17 cellular contexts compared by ENCODE assay signal in the genomic region with DNA sequence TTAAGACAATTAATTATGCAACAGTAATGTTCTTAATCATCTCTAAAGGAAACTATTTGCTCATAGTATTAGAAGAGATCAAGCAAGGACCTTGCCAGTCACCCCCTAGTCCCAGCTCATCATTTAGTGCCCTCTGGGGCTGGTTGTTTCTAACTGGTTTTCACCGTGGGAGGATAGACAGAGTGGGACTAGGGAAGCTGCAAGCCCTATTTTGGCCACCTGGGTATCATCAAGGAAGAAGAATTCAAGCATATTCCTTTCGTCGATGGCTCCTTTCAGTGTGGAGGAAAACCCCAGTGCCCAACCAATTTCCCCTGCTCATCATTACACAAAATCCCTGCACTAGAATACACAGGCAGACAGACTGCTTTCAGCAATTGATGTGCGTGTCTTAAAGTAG. TPM values are rescaled to one million over a fixed set of nuclear protein-coding genes. Genes with fewer than 3 reads are reported as not detected.
DNase-seq lines count a peak whose midpoint lies in the region; ATAC-seq lines count a peak whose summit lies in the region.
"Had no signal": no experiment of that assay in that cellular context is flagged by ENCODE, and none has a peak within 500 bp of the region (broad histone marks: within the 10 kb centered on the region; RNA-seq: fewer than 3 reads in every experiment).

No MANE protein-coding gene starts in this region.

- peak; percentile 36 for DNase-seq in islet precursor cell
- DNase-seq in trophoblast cell: no peak
- no peak for DNase-seq in GM19238 (ENCODE audit: insufficient read length, low spot score)
- no peak for DNase-seq in GM19240 (ENCODE audit: insufficient read length, low spot score)
- no peak for DNase-seq in CD1c-positive myeloid dendritic cell (ENCODE audit: extremely low spot score)
- DNase-seq: CD4-positive, CD25-positive, alpha-beta regulatory T cell; H9; Kasumi-1; MM.1S; NCI-H187; NCI-H446; PC-9 had no signal

- H3K79me1 ChIP-seq in trophoblast cell (ENCODE audit: low read length): no peaks in the 10 kb centered on the region

- H2BK12ac ChIP-seq in trophoblast cell (ENCODE audit: low read length): no peak overlapping the region

- H3K9me3 ChIP-seq in duodenal mucosa (ENCODE audit: control insufficient read depth in 1 of 2, low read length in 2 of 2): no peaks in the 10 kb centered on the region
- H3K9me3 ChIP-seq in trophoblast cell (ENCODE audit: insufficient read depth, low read depth, low read length): no peaks in the 10 kb centered on the region
- H3K9me3 ChIP-seq: SJSA1 had no signal

- no peak overlapping the region for H3K4me2 ChIP-seq in trophoblast cell (ENCODE audit: low read length)
- H3K4me2 ChIP-seq: PC-9 had no signal

- no peaks in the 10 kb centered on the region for H3K27me3 ChIP-seq in duodenal mucosa (ENCODE audit: control insufficient read depth in 1 of 2, insufficient read depth in 2 of 2, low read length in 2 of 2)
- H3K27me3 ChIP-seq in trophoblast cell (ENCODE audit: insufficient read depth, low read length): no peaks in the 10 kb centered on the region
- H3K27me3 ChIP-seq: SJSA1 had no signal

- H3K36me3 ChIP-seq in duodenal mucosa (ENCODE audit: control insufficient read depth in 1 of 2, insufficient read depth in 2 of 2, low read length in 2 of 2) (no peaks in the 10 kb centered on the region), trophoblast cell (ENCODE audit: control insufficient read depth in 1 of 2, insufficient read depth in 2 of 2, low read length in 2 of 2) (no peaks in the 10 kb centered on the region)
- H3K36me3 ChIP-seq: SJSA1 had no signal

- H2AK5ac ChIP-seq in trophoblast cell (ENCODE audit: low read length): no peak overlapping the region

- no peak overlapping the region for H4K12ac ChIP-seq in trophoblast cell (ENCODE audit: low read depth, low read length)

- WGBS in trophoblast cell (ENCODE audit: extremely low coverage, insufficient coverage, insufficient read length): no CpG with 5 or more reads among the region's 4 CpGs

- no peak overlapping the region for H4K91ac ChIP-seq in trophoblast cell (ENCODE audit: low read depth, low read length)

- no peak overlapping the region for H2BK120ac ChIP-seq in trophoblast cell (ENCODE audit: insufficient read depth, low read length, poor library complexity)

- H3K79me2 ChIP-seq in trophoblast cell (ENCODE audit: control insufficient read depth, insufficient read depth, low read length, poor library complexity): no peaks in the 10 kb centered on the region

- H3K4me1 ChIP-seq in duodenal mucosa (ENCODE audit: control insufficient read depth in 1 of 2, insufficient read depth in 2 of 2, low read length in 2 of 2) (peaks cover 2 to 6% of the 10 kb centered on the region in 2 donors), trophoblast cell (ENCODE audit: control insufficient read depth in 1 of 2, insufficient read depth in 2 of 2, low read length in 2 of 2) (peaks cover 4 to 5% of the 10 kb centered on the region in 2 experiments)
- H3K4me1 ChIP-seq: SJSA1 had no signal

- peak overlapping the region; percentile 77 for H3K23ac ChIP-seq in trophoblast cell (ENCODE audit: low read length)

- no peak overlapping the region for H3K14ac ChIP-seq in trophoblast cell (ENCODE audit: low read length)

- no peak overlapping the region for H3K18ac ChIP-seq in trophoblast cell (ENCODE audit: low read length)

- H2BK5ac ChIP-seq in trophoblast cell (ENCODE audit: low read depth, low read length, poor library complexity): no peak overlapping the region

- no peak for ATAC-seq in HG03135 (IDR thresholded peaks at IDR 0.05; ENCODE audit: unreplicated experiment)

- H3K4me3 ChIP-seq in duodenal mucosa (ENCODE audit: low read depth in 1 of 2, low read length in 2 of 2): no peak overlapping the region
- peak overlapping the region; percentile 50 for H3K4me3 ChIP-seq in trophoblast cell (ENCODE audit: low read depth, low read length)
- H3K4me3 ChIP-seq: PC-9, SJSA1 had no signal

- no peak overlapping the region for H3K4ac ChIP-seq in trophoblast cell (ENCODE audit: low read depth, low read length)

- H3K27ac ChIP-seq in duodenal mucosa (ENCODE audit: low read depth, low read length) (peak overlapping the region; percentile 0), trophoblast cell (ENCODE audit: low read depth, low read length) (no peak overlapping the region)
- H3K27ac ChIP-seq: HL-60, PC-9, SJSA1 had no signal

- H3K9ac ChIP-seq in duodenal mucosa (ENCODE audit: low read depth in 1 of 2, low read length in 2 of 2): no peak overlapping the region
- peak overlapping the region; percentile 59 for H3K9ac ChIP-seq in trophoblast cell (ENCODE audit: low read length)

- H4K8ac ChIP-seq in trophoblast cell (ENCODE audit: low read depth, low read length): no peak overlapping the region

- H2AFZ ChIP-seq in trophoblast cell (ENCODE audit: insufficient read depth, low read length, poor library complexity): no peak overlapping the region
- H2AFZ ChIP-seq: PC-9 had no signal

RNA-seq across cellular contexts. Expression of a gene that starts 30.6 kb away (rescaled TPM):
- polyA plus RNA-seq in trophoblast cell (2013): 21.4 and 23.8 TPM in 2 replicates
- polyA plus RNA-seq: IgD-negative memory B cell had no signal
